Comparison of ENCODE assay signal across 17 cellular contexts in the genomic region with DNA sequence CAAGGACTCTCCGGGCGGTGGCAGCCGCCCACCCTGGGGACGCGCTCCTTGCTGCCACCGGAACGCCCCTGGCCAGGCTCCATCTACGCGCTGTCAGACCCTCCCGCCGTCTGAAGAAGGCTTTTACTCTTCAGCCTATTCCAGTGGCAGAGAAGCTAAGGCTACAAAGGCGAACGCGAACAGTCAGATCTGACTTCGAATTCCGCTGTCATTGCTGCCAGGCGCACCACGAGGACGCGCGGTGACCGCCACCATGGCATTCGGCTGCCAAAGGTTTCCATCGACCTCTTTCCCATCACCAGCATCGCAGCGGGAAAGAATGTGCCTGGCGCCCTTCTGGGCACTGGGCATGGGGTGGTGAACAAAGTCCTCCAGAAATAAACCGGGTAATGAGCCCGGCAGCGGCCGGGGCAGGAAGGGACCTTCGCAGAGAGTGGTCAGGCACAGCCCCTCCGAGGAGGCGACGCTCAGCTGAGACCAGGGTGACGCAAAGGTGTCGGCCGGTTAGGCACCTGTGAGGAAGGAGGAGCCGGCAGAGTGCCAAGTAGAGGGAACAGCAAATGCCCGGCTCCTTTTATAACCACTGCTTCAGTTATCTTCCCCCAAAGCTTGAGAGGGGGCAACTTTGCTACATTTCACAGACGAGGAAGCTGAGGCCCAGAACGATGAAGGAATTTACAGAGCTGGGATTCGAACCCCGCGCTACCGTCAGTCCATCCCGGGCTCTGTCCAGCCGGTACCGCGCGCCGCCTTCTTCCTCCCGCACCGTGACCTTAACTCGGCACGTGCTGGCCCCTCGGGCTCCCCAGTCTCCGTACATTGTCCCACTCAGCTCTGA. TPM values are rescaled to one million over a fixed set of nuclear protein-coding genes. Genes with fewer than 3 reads are reported as not detected.
DNase-seq lines count a peak whose midpoint lies in the region; ATAC-seq, FAIRE-seq and TF ChIP-seq lines count a peak whose summit lies in the region.
"Had no signal": no experiment of that assay in that cellular context is flagged by ENCODE, and none has a peak within 500 bp of the region (broad histone marks: within the 10 kb centered on the region; RNA-seq: fewer than 3 reads in every experiment).

No MANE protein-coding gene starts in this region.

- CTCF ChIA-PET in SK-N-SH (lab: Yijun Ruan, JAX), result no interaction called here
- CTCF ChIA-PET in WTC11 (lab: Charles Lee), result interaction anchor here (0.5 to 4.3 kb wide), 3 partner anchors 133 to 355 kb away, joined by 4 to 19 read pairs (median 7); no protein-coding TSS in a partner anchor
- CTCF ChIA-PET in HepG2 (lab: Yijun Ruan, JAX; ENCODE audit: low intra/inter-chr PET ratio, low total read pairs), result no interaction called here

- H3K27ac Mint-ChIP-seq in WTC11, result no peak overlapping the region
- no peak overlapping the region for H3K27ac Mint-ChIP-seq in mesothelial cell of epicardium
- H3K27ac Mint-ChIP-seq: IgD-negative memory B cell had no signal

- H4K20me1 ChIP-seq in SK-N-SH (ENCODE audit: insufficient read depth) (no peaks in the 10 kb centered on the region), HepG2 (ENCODE audit: insufficient read depth, low read length) (no peaks in the 10 kb centered on the region), smooth muscle cell (ENCODE audit: low read depth) (no peaks in the 10 kb centered on the region)

- H3K9ac ChIP-seq in SK-N-SH (no peak overlapping the region), HepG2 (ENCODE audit: insufficient read depth, low read depth, low read length) (no peak overlapping the region), smooth muscle cell (ENCODE audit: low read depth) (no peak overlapping the region)

- H3K4me2 ChIP-seq in SK-N-SH (peak overlapping the region; percentile 60; the same call in 1 of the 2 replicates), HepG2 (ENCODE audit: low read depth, low read length) (peak overlapping the region; percentile 7; the same call in 1 of the 2 replicates), smooth muscle cell (peak overlapping the region; percentile 78)

- ATAC-seq in SK-N-SH treated with all-trans-retinoic acid at 6 μM for 48 hours (no peak), WTC11 (peak; percentile 1; the same call in 1 of the 2 replicates), HepG2 (no peak; the same call in 2 of the 3 replicates)

- TF ChIP-seq POLR2A in HepG2 (IDR thresholded peaks at IDR 0.05; ENCODE audit: insufficient read depth in 1 of 2, low read depth in 2 of 2, low read length in 2 of 2), result no peak

- POLR2A ChIA-PET in SK-N-SH (lab: Yijun Ruan, JAX) (no interaction called here), WTC11 (lab: Charles Lee) (interaction anchor here (0.7 to 1.2 kb wide), 3 partner anchors 56 to 375 kb away, joined by 3 read pairs; a partner anchor contains a TSS), HepG2 (lab: Yijun Ruan, JAX) (no interaction called here)

- 22% methylated on average over 57 of the region's 58 CpGs for WGBS in SK-N-SH (ENCODE audit: low lambda C conversion rate)
- WGBS in HepG2 (ENCODE audit: low lambda C conversion rate), result 44% methylated on average over 34 of the region's 58 CpGs
- 15% methylated on average over 50 of the region's 58 CpGs for WGBS in smooth muscle cell (ENCODE audit: low lambda C conversion rate)

- no peaks in the 10 kb centered on the region for H3K36me3 Mint-ChIP-seq in WTC11
- H3K36me3 Mint-ChIP-seq in mesothelial cell of epicardium, result no peaks in the 10 kb centered on the region
- H3K36me3 Mint-ChIP-seq: IgD-negative memory B cell had no signal

- no TSS peak for BruUV-seq in HepG2 (replicated peaks; lab: Mats Ljungman, UMichigan)

- TF ChIP-seq EP300 in SK-N-SH (IDR thresholded peaks at IDR 0.05; ENCODE audit: borderline replicate concordance in 1 of 2, low read depth in 1 of 2, low read length in 1 of 2) (no peak), HepG2 (IDR thresholded peaks at IDR 0.05; ENCODE audit: low read depth in 2 of 2, low read length in 2 of 2) (no peak), HepG2 (CRISPR knock-in tag; IDR thresholded peaks at IDR 0.05; ENCODE audit: borderline replicate concordance) (no peak)

- H3K27ac ChIP-seq in SK-N-SH (ENCODE audit: low read depth in 2 of 2, low read length in 1 of 2) (no peak overlapping the region), HepG2 (ENCODE audit: extremely low read length, insufficient read depth, low read length) (no peak overlapping the region), smooth muscle cell (ENCODE audit: low read depth) (no peak overlapping the region)
- H3K27ac ChIP-seq: brain microvascular endothelial cell, neutrophil had no signal

- H2AFZ ChIP-seq in SK-N-SH (ENCODE audit: low read depth) (no peak overlapping the region), HepG2 (ENCODE audit: low read length) (no peak overlapping the region), smooth muscle cell (ENCODE audit: low read depth) (no peak overlapping the region)

- in situ Hi-C loops in HepG2 (cut with HindIII; ENCODE audit: extremely low pct_ligation_motif_present, low pct_unique_long_range_greater_than_20kb), result no loop called here

- peak overlapping the region; percentile 57 for H3K4me3 Mint-ChIP-seq in WTC11
- no peak overlapping the region for H3K4me3 Mint-ChIP-seq in mesothelial cell of epicardium

- FAIRE-seq in HepG2 (lab: Jason Lieb, UNC), result no peak
- FAIRE-seq: endometrium had no signal

- H3K4me1 Mint-ChIP-seq in WTC11, result peaks cover 31% of the 10 kb centered on the region
- peaks cover 15% of the 10 kb centered on the region for H3K4me1 Mint-ChIP-seq in mesothelial cell of epicardium

- no peaks in the 10 kb centered on the region; a peak in 1 of 4 replicates for H3K4me1 ChIP-seq in SK-N-SH (ENCODE audit: control insufficient read depth in 1 of 2, insufficient read depth in 2 of 2, low read depth in 1 of 2, low read length in 1 of 2)
- H3K4me1 ChIP-seq in HepG2 (ENCODE audit: insufficient read depth, low read length), result no peaks in the 10 kb centered on the region
- H3K4me1 ChIP-seq in smooth muscle cell (ENCODE audit: low read depth), result peaks cover 46% of the 10 kb centered on the region

- DNase-seq in SK-N-SH (peak; percentile 25), WTC11 (ENCODE audit: low spot score) (peak; percentile 29), HepG2 (ENCODE audit: low spot score) (no peak), smooth muscle cell (lab: John Stamatoyannopoulos, UW; ENCODE audit: unreplicated experiment) (no peak), activated gamma-delta T cell treated with Interleukin-2 at 50 U/mL for 16 hours (no peak), HUDEP-2 (lab: John Stamatoyannopoulos, UW; ENCODE audit: unreplicated experiment in 76 of 76) (no peak), mesothelial cell of epicardium (ENCODE audit: low spot score in 2 of 2, unreplicated experiment in 2 of 2) (no peak)
- DNase-seq: activated CD4-positive, alpha-beta T cell treated with anti-CD3 and anti-CD28 coated beads, Interleukin-2, amount 50 U/mL, for 1 hour; brain microvascular endothelial cell; glutamatergic neuron; NCI-H1436; NCI-H524 treated with DMSO at 0.1 percent for 48 hours had no signal

- TF ChIP-seq RAD21 in SK-N-SH (IDR thresholded peaks at IDR 0.05; ENCODE audit: low read length), result no peak
- no peak for TF ChIP-seq RAD21 in HepG2 (CRISPR knock-in tag; IDR thresholded peaks at IDR 0.05)

- no peaks in the 10 kb centered on the region for H3K9me3 Mint-ChIP-seq in WTC11
- no peaks in the 10 kb centered on the region for H3K9me3 Mint-ChIP-seq in mesothelial cell of epicardium
- H3K9me3 Mint-ChIP-seq: IgD-negative memory B cell had no signal

- H3K4me3 ChIP-seq in SK-N-SH (ENCODE audit: low read depth in 2 of 2, low read length in 1 of 2) (no peak overlapping the region; a peak in 1 of 4 replicates), HepG2 (replicated peaks in 1 of 3; ENCODE audit: insufficient read depth in 1 of 3, low read depth in 2 of 3, low read length in 3 of 3) (no peak overlapping the region; a peak in 1 of 6 replicates), smooth muscle cell (peak overlapping the region; percentile 21)

- TF ChIP-seq CTCF in SK-N-SH (IDR thresholded peaks at IDR 0.05) (no peak), WTC11 (IDR thresholded peaks at IDR 0.05) (no peak), HepG2 (CRISPR knock-in tag; IDR thresholded peaks at IDR 0.05) (no peak), smooth muscle cell (IDR thresholded peaks at IDR 0.05; ENCODE audit: borderline replicate concordance, insufficient read depth, poor library complexity, severe bottlenecking) (no peak), mesothelial cell of epicardium (IDR thresholded peaks at IDR 0.05; ENCODE audit: unreplicated experiment) (no peak)

- intact Hi-C loops in HepG2 (cut with micrococcal nuclease; ENCODE audit: unreplicated experiment), result no loop called here

- H3F3A ChIP-seq in SK-N-SH (replicated peaks; ENCODE audit: insufficient read depth) (no peaks in the 10 kb centered on the region), smooth muscle cell (ENCODE audit: low read depth) (no peaks in the 10 kb centered on the region)

- peaks cover 73% of the 10 kb centered on the region for H3K27me3 ChIP-seq in SK-N-SH (ENCODE audit: insufficient read depth)
- peaks cover 15 to 72% of the 10 kb centered on the region in 2 experiments for H3K27me3 ChIP-seq in HepG2 (ENCODE audit: control insufficient read depth in 1 of 2, insufficient read depth in 2 of 2, low read length in 2 of 2)
- H3K27me3 ChIP-seq in smooth muscle cell (ENCODE audit: low read depth), result peaks cover 100% of the 10 kb centered on the region

- H3K9me3 ChIP-seq in SK-N-SH (no peaks in the 10 kb centered on the region), HepG2 (ENCODE audit: low read length) (no peaks in the 10 kb centered on the region), smooth muscle cell (replicated peaks; ENCODE audit: low read depth) (no peaks in the 10 kb centered on the region)
- H3K9me3 ChIP-seq: neutrophil had no signal

- peaks cover 93% of the 10 kb centered on the region for H3K27me3 Mint-ChIP-seq in WTC11 (ENCODE audit: low read depth)
- peaks cover 98% of the 10 kb centered on the region for H3K27me3 Mint-ChIP-seq in mesothelial cell of epicardium (ENCODE audit: low read depth)

- no peaks in the 10 kb centered on the region for H3K9me2 ChIP-seq in SK-N-SH

- H3K36me3 ChIP-seq in SK-N-SH (replicated peaks in 1 of 2; ENCODE audit: control insufficient read depth in 1 of 2, insufficient read depth in 2 of 2, low read length in 1 of 2) (no peaks in the 10 kb centered on the region), HepG2 (replicated peaks in 1 of 2; ENCODE audit: control insufficient read depth in 1 of 2, insufficient read depth in 2 of 2, low read length in 2 of 2) (no peaks in the 10 kb centered on the region), smooth muscle cell (ENCODE audit: low read depth) (no peaks in the 10 kb centered on the region)
- H3K36me3 ChIP-seq: brain microvascular endothelial cell, neutrophil had no signal

- H3K79me2 ChIP-seq in SK-N-SH (ENCODE audit: insufficient read depth), result no peaks in the 10 kb centered on the region
- H3K79me2 ChIP-seq in HepG2 (ENCODE audit: insufficient read depth, low read length), result no peaks in the 10 kb centered on the region
- no peaks in the 10 kb centered on the region for H3K79me2 ChIP-seq in smooth muscle cell (ENCODE audit: low read depth)

RNA-seq across cellular contexts. Expression of a gene that starts 1.9 kb away (rescaled TPM):
- polyA plus RNA-seq in SK-N-SH (2012; rRNA removed), result not detected in 2 replicates
- not detected in 2 replicates for polyA plus RNA-seq in SK-N-SH (2012; cell fraction: cytosol; rRNA removed)
- polyA plus RNA-seq in SK-N-SH (2012; cell fraction: nucleus; rRNA removed), result not detected in 2 replicates
- 0.14 to 0.26 TPM in 2 of 3 replicates, not detected in the other for total RNA-seq in WTC11 (2021)
- total RNA-seq in HepG2 (2016; rRNA removed; fragmentation: Illumina TruSeq; extraction: Trizol), result not detected in 2 replicates
- total RNA-seq in HepG2 (2016; cell fraction: cytosol; rRNA removed; fragmentation: Illumina TruSeq; extraction: Trizol; ENCODE audit: low read depth), result not detected in 2 replicates
- not detected in 2 replicates for total RNA-seq in HepG2 (2016; cell fraction: insoluble cytoplasmic fraction; rRNA removed; fragmentation: Illumina TruSeq; extraction: Trizol)
- total RNA-seq in HepG2 (2016; cell fraction: membrane; rRNA removed; fragmentation: Illumina TruSeq; extraction: Trizol), result not detected in 2 replicates
- total RNA-seq in HepG2 (2016; cell fraction: nucleus; rRNA removed; fragmentation: Illumina TruSeq; extraction: Trizol), result not detected in 2 replicates
- not detected in 2 replicates for polyA plus RNA-seq in HepG2 (2011; rRNA removed)
- not detected in 2 replicates for polyA plus RNA-seq in HepG2 (2011; cell fraction: cytosol; rRNA removed)
- polyA plus RNA-seq in HepG2 (2011; cell fraction: nucleus; rRNA removed), result not detected in 2 replicates
- not detected in 2 replicates for polyA plus RNA-seq in HepG2 (2012)
- not detected in 2 replicates for polyA plus RNA-seq in HepG2 (2016; cell fraction: cytosol; fragmentation: Illumina TruSeq; extraction: Trizol; ENCODE audit: low read depth)
- polyA plus RNA-seq in HepG2 (2016; cell fraction: insoluble cytoplasmic fraction; fragmentation: Illumina TruSeq; extraction: Trizol; ENCODE audit: low read depth), result not detected in 2 replicates
- polyA plus RNA-seq in HepG2 (2016; cell fraction: membrane; fragmentation: Illumina TruSeq; extraction: Trizol; ENCODE audit: low read depth), result not detected in 2 replicates
- polyA plus RNA-seq in HepG2 (2016; cell fraction: nucleus; fragmentation: Illumina TruSeq; extraction: Trizol; ENCODE audit: insufficient read depth, low read depth), result not detected in 2 replicates
- not detected in 2 replicates for polyA minus RNA-seq in HepG2 (2011; rRNA and poly(A)+ RNA removed; ENCODE audit: low replicate concordance)
- polyA minus RNA-seq in HepG2 (2011; cell fraction: cytosol; rRNA and poly(A)+ RNA removed), result not detected in 2 replicates
- not detected in 2 replicates for polyA minus RNA-seq in HepG2 (2011; cell fraction: nucleus; rRNA and poly(A)+ RNA removed)
- not detected in 2 replicates for total RNA-seq in smooth muscle cell
- polyA plus RNA-seq in smooth muscle cell, result not detected in 2 replicates
- total RNA-seq in mesothelial cell of epicardium, result not detected in 3 replicates
- total RNA-seq: RPMI7951 had no signal
- polyA plus RNA-seq: IgD-negative memory B cell had no signal

Comparison
In these comparisons a context has a peak if more than half of its experiments do, and no peak if none do; other contexts are left out.
1. DNase-seq: peak in SK-N-SH (single experiment) and WTC11 (single experiment); none in HepG2 (single experiment), smooth muscle cell (single experiment), activated gamma-delta T cell treated with Interleukin-2 at 50 U/mL for 16 hours (single experiment), HUDEP-2 (0 of 76) and mesothelial cell of epicardium (0 of 2).
2. H3K4me2 ChIP-seq: peak in every context shown above with its lines; median percentile 78 in smooth muscle cell; 60 in SK-N-SH; 7 in HepG2.